Comparison of ENCODE assay signal across 1 cellular context in genomic region chr5:56175465-56175864, GRCh38.
TF ChIP-seq lines count a peak whose summit lies in the region.

No MANE protein-coding gene starts in this region.

TF ChIP-seq in GM23338, 12 proteins besides CTCF, POLR2A, EP300 and RAD21 (continued from another document):
- TF ChIP-seq, protein P1, sequence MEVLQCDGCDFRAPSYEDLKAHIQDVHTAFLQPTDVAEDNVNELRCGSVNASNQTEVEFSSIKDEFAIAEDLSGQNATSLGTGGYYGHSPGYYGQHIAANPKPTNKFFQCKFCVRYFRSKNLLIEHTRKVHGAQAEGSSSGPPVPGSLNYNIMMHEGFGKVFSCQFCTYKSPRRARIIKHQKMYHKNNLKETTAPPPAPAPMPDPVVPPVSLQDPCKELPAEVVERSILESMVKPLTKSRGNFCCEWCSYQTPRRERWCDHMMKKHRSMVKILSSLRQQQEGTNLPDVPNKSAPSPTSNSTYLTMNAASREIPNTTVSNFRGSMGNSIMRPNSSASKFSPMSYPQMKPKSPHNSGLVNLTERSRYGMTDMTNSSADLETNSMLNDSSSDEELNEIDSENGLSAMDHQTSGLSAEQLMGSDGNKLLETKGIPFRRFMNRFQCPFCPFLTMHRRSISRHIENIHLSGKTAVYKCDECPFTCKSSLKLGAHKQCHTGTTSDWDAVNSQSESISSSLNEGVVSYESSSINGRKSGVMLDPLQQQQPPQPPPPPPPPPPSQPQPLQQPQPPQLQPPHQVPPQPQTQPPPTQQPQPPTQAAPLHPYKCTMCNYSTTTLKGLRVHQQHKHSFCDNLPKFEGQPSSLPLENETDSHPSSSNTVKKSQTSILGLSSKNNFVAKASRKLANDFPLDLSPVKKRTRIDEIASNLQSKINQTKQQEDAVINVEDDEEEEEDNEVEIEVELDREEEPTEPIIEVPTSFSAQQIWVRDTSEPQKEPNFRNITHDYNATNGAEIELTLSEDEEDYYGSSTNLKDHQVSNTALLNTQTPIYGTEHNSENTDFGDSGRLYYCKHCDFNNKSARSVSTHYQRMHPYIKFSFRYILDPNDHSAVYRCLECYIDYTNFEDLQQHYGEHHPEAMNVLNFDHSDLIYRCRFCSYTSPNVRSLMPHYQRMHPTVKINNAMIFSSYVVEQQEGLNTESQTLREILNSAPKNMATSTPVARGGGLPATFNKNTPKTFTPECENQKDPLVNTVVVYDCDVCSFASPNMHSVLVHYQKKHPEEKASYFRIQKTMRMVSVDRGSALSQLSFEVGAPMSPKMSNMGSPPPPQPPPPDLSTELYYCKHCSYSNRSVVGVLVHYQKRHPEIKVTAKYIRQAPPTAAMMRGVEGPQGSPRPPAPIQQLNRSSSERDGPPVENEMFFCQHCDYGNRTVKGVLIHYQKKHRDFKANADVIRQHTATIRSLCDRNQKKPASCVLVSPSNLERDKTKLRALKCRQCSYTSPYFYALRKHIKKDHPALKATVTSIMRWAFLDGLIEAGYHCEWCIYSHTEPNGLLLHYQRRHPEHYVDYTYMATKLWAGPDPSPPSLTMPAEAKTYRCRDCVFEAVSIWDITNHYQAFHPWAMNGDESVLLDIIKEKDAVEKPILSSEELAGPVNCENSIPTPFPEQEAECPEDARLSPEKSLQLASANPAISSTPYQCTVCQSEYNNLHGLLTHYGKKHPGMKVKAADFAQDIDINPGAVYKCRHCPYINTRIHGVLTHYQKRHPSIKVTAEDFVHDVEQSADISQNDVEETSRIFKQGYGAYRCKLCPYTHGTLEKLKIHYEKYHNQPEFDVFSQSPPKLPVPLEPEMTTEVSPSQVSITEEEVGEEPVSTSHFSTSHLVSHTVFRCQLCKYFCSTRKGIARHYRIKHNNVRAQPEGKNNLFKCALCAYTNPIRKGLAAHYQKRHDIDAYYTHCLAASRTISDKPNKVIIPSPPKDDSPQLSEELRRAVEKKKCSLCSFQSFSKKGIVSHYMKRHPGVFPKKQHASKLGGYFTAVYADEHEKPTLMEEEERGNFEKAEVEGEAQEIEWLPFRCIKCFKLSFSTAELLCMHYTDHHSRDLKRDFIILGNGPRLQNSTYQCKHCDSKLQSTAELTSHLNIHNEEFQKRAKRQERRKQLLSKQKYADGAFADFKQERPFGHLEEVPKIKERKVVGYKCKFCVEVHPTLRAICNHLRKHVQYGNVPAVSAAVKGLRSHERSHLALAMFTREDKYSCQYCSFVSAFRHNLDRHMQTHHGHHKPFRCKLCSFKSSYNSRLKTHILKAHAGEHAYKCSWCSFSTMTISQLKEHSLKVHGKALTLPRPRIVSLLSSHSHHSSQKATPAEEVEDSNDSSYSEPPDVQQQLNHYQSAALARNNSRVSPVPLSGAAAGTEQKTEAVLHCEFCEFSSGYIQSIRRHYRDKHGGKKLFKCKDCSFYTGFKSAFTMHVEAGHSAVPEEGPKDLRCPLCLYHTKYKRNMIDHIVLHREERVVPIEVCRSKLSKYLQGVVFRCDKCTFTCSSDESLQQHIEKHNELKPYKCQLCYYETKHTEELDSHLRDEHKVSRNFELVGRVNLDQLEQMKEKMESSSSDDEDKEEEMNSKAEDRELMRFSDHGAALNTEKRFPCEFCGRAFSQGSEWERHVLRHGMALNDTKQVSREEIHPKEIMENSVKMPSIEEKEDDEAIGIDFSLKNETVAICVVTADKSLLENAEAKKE (CRISPR knock-in tag; IDR thresholded peaks at IDR 0.05): no peak
- no peak for TF ChIP-seq EZH2phosphoT487 (IDR thresholded peaks at IDR 0.05; ENCODE audit: unreplicated experiment)
- TF ChIP-seq ZNF114 (CRISPR knock-in tag; IDR thresholded peaks at IDR 0.05): no peak
- TF ChIP-seq NANOG (IDR thresholded peaks at IDR 0.05; ENCODE audit: borderline replicate concordance): no peak
- TF ChIP-seq CREB1 (CRISPR knock-in tag; IDR thresholded peaks at IDR 0.05; ENCODE audit: low read depth): no peak
- TF ChIP-seq, protein P2, sequence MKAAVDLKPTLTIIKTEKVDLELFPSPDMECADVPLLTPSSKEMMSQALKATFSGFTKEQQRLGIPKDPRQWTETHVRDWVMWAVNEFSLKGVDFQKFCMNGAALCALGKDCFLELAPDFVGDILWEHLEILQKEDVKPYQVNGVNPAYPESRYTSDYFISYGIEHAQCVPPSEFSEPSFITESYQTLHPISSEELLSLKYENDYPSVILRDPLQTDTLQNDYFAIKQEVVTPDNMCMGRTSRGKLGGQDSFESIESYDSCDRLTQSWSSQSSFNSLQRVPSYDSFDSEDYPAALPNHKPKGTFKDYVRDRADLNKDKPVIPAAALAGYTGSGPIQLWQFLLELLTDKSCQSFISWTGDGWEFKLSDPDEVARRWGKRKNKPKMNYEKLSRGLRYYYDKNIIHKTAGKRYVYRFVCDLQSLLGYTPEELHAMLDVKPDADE (IDR thresholded peaks at IDR 0.05): no peak
- no peak for TF ChIP-seq STAT1 (IDR thresholded peaks at IDR 0.05; ENCODE audit: unreplicated experiment)
- TF ChIP-seq JUNB (IDR thresholded peaks at IDR 0.05; ENCODE audit: unreplicated experiment): no peak
